ENCODE assay signal across 1 cellular context in genomic region chr3:52056968-52057805, GRCh38.
A peak's percentile ranks its signal among the peaks of the same experiment; 100 is the strongest.
TF ChIP-seq lines count a peak whose summit lies in the region.

No MANE protein-coding gene starts in this region.

TF ChIP-seq in GM12878, 131 proteins besides CTCF, POLR2A, EP300 and RAD21 (continued from another document):
- TF ChIP-seq, protein P1, sequence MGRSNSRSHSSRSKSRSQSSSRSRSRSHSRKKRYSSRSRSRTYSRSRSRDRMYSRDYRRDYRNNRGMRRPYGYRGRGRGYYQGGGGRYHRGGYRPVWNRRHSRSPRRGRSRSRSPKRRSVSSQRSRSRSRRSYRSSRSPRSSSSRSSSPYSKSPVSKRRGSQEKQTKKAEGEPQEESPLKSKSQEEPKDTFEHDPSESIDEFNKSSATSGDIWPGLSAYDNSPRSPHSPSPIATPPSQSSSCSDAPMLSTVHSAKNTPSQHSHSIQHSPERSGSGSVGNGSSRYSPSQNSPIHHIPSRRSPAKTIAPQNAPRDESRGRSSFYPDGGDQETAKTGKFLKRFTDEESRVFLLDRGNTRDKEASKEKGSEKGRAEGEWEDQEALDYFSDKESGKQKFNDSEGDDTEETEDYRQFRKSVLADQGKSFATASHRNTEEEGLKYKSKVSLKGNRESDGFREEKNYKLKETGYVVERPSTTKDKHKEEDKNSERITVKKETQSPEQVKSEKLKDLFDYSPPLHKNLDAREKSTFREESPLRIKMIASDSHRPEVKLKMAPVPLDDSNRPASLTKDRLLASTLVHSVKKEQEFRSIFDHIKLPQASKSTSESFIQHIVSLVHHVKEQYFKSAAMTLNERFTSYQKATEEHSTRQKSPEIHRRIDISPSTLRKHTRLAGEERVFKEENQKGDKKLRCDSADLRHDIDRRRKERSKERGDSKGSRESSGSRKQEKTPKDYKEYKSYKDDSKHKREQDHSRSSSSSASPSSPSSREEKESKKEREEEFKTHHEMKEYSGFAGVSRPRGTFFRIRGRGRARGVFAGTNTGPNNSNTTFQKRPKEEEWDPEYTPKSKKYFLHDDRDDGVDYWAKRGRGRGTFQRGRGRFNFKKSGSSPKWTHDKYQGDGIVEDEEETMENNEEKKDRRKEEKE (IDR thresholded peaks at IDR 0.05): no peak
- TF ChIP-seq ELK1 (IDR thresholded peaks at IDR 0.05; ENCODE audit: low read depth, low read length) (no peak), CEBPB (IDR thresholded peaks at IDR 0.05; ENCODE audit: borderline replicate concordance in 1 of 2, low read depth in 2 of 2, low read length in 2 of 2) (no peak), FOXK2 (IDR thresholded peaks at IDR 0.05) (no peak), LARP7 (IDR thresholded peaks at IDR 0.05) (no peak; the same call in 1 of the 2 replicates), PKNOX1 (IDR thresholded peaks at IDR 0.05) (peak; percentile 89), SREBF2 (IDR thresholded peaks at IDR 0.05; ENCODE audit: low read length) (0 out of 2 replicates have a peak, but pooled peaks have one; percentile 20), FOXM1 (IDR thresholded peaks at IDR 0.05; ENCODE audit: low read depth, low read length) (no peak), PRDM15 (CRISPR knock-in tag; IDR thresholded peaks at IDR 0.05) (no peak), NR2C2 (IDR thresholded peaks at IDR 0.05; ENCODE audit: borderline replicate concordance, control insufficient read depth, insufficient read length, low read depth) (no peak), ZNF207 (IDR thresholded peaks at IDR 0.05; ENCODE audit: borderline replicate concordance) (no peak), EED (IDR thresholded peaks at IDR 0.05; ENCODE audit: low read depth) (no peak), ATF2 (IDR thresholded peaks at IDR 0.05; ENCODE audit: low read length) (no peak), TCF7 (IDR thresholded peaks at IDR 0.05; ENCODE audit: borderline replicate concordance) (no peak), ZNF384 (IDR thresholded peaks at IDR 0.05; ENCODE audit: borderline replicate concordance, low read depth, low read length) (no peak), ATF3 (IDR thresholded peaks at IDR 0.05; ENCODE audit: borderline replicate concordance, extremely low read depth, low read depth, low read length) (peak; percentile 65; the same call in 1 of the 2 replicates), ZNF274 (IDR thresholded peaks at IDR 0.05; ENCODE audit: insufficient read depth, insufficient read length) (no peak), JUNB (IDR thresholded peaks at IDR 0.05) (no peak), TAF1 (IDR thresholded peaks at IDR 0.05; ENCODE audit: borderline replicate concordance, low read depth, low read length) (no peak), IKZF1 (conservative IDR thresholded peaks at IDR 0.05) (peak; percentile 47), NRF1 (conservative IDR thresholded peaks at IDR 0.05; ENCODE audit: low read depth, low read length) (peak; percentile 28; the same call in 1 of the 2 replicates), SMAD5 (IDR thresholded peaks at IDR 0.05; ENCODE audit: low read depth) (no peak), FOS (IDR thresholded peaks at IDR 0.05; ENCODE audit: borderline replicate concordance, extremely low read depth, insufficient read length) (peak; percentile 67), PML (IDR thresholded peaks at IDR 0.05; ENCODE audit: low read length) (no peak), MEF2A (IDR thresholded peaks at IDR 0.05; ENCODE audit: insufficient read depth, low read depth, low read length) (no peak), ZBED1 (IDR thresholded peaks at IDR 0.05; ENCODE audit: borderline replicate concordance) (no peak), ETV6 (conservative IDR thresholded peaks at IDR 0.05 in 1 of 2, IDR thresholded peaks at IDR 0.05 in 1 of 2; ENCODE audit: borderline replicate concordance in 1 of 2, low read depth in 1 of 2) (no peak), NFYA (IDR thresholded peaks at IDR 0.05; ENCODE audit: borderline replicate concordance, low read depth, low read length) (no peak)
- TF ChIP-seq, protein P2, sequence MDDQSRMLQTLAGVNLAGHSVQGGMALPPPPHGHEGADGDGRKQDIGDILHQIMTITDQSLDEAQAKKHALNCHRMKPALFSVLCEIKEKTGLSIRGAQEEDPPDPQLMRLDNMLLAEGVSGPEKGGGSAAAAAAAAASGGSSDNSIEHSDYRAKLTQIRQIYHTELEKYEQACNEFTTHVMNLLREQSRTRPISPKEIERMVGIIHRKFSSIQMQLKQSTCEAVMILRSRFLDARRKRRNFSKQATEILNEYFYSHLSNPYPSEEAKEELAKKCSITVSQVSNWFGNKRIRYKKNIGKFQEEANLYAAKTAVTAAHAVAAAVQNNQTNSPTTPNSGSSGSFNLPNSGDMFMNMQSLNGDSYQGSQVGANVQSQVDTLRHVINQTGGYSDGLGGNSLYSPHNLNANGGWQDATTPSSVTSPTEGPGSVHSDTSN (IDR thresholded peaks at IDR 0.05; ENCODE audit: insufficient replicate concordance, low read depth, low read length): no peak
- TF ChIP-seq, protein P3, sequence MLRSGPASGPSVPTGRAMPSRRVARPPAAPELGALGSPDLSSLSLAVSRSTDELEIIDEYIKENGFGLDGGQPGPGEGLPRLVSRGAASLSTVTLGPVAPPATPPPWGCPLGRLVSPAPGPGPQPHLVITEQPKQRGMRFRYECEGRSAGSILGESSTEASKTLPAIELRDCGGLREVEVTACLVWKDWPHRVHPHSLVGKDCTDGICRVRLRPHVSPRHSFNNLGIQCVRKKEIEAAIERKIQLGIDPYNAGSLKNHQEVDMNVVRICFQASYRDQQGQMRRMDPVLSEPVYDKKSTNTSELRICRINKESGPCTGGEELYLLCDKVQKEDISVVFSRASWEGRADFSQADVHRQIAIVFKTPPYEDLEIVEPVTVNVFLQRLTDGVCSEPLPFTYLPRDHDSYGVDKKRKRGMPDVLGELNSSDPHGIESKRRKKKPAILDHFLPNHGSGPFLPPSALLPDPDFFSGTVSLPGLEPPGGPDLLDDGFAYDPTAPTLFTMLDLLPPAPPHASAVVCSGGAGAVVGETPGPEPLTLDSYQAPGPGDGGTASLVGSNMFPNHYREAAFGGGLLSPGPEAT (IDR thresholded peaks at IDR 0.05; ENCODE audit: low read depth): peak; percentile 94
- TF ChIP-seq, protein P4, sequence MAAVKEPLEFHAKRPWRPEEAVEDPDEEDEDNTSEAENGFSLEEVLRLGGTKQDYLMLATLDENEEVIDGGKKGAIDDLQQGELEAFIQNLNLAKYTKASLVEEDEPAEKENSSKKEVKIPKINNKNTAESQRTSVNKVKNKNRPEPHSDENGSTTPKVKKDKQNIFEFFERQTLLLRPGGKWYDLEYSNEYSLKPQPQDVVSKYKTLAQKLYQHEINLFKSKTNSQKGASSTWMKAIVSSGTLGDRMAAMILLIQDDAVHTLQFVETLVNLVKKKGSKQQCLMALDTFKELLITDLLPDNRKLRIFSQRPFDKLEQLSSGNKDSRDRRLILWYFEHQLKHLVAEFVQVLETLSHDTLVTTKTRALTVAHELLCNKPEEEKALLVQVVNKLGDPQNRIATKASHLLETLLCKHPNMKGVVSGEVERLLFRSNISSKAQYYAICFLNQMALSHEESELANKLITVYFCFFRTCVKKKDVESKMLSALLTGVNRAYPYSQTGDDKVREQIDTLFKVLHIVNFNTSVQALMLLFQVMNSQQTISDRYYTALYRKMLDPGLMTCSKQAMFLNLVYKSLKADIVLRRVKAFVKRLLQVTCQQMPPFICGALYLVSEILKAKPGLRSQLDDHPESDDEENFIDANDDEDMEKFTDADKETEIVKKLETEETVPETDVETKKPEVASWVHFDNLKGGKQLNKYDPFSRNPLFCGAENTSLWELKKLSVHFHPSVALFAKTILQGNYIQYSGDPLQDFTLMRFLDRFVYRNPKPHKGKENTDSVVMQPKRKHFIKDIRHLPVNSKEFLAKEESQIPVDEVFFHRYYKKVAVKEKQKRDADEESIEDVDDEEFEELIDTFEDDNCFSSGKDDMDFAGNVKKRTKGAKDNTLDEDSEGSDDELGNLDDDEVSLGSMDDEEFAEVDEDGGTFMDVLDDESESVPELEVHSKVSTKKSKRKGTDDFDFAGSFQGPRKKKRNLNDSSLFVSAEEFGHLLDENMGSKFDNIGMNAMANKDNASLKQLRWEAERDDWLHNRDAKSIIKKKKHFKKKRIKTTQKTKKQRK (IDR thresholded peaks at IDR 0.05; ENCODE audit: low read depth, low read length): no peak
- TF ChIP-seq, protein P5, sequence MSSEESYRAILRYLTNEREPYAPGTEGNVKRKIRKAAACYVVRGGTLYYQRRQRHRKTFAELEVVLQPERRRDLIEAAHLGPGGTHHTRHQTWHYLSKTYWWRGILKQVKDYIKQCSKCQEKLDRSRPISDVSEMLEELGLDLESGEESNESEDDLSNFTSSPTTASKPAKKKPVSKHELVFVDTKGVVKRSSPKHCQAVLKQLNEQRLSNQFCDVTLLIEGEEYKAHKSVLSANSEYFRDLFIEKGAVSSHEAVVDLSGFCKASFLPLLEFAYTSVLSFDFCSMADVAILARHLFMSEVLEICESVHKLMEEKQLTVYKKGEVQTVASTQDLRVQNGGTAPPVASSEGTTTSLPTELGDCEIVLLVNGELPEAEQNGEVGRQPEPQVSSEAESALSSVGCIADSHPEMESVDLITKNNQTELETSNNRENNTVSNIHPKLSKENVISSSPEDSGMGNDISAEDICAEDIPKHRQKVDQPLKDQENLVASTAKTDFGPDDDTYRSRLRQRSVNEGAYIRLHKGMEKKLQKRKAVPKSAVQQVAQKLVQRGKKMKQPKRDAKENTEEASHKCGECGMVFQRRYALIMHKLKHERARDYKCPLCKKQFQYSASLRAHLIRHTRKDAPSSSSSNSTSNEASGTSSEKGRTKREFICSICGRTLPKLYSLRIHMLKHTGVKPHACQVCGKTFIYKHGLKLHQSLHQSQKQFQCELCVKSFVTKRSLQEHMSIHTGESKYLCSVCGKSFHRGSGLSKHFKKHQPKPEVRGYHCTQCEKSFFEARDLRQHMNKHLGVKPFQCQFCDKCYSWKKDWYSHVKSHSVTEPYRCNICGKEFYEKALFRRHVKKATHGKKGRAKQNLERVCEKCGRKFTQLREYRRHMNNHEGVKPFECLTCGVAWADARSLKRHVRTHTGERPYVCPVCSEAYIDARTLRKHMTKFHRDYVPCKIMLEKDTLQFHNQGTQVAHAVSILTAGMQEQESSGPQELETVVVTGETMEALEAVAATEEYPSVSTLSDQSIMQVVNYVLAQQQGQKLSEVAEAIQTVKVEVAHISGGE (CRISPR knock-in tag; IDR thresholded peaks at IDR 0.05): no peak
TF ChIP-seq in GM12878: peak in this region for 34.
